ENCODE assay signal across 25 cellular contexts in genomic region chr20:22927537-22927936, GRCh38.
"Had no signal": no experiment of that assay in that cellular context is flagged by ENCODE, and none has a peak within 500 bp of the region (broad histone marks: within the 10 kb centered on the region; RNA-seq: fewer than 3 reads in every experiment).

No MANE protein-coding gene starts in this region.

- H3K27ac Mint-ChIP-seq: naive thymus-derived CD4-positive, alpha-beta T cell; natural killer cell; nephron; stimulated activated effector memory CD8-positive, alpha-beta T cell treated with anti-CD3 and anti-CD28 coated beads, Interleukin-12 subunit alpha, Interleukin-12 subunit beta, amount 100 ng/mL, for 72 hours; stimulated activated naive B cell treated with anti-CD40 and anti-IgM and Interleukin-4, amounts not matched to agents 10 μg/mL and 1 μg/mL and 100 μg/mL, for 72 hours; stimulated activated naive CD8-positive, alpha-beta T cell treated with anti-CD3 and anti-CD28 coated beads, Interleukin-15, Interleukin-2, amounts not matched to agents 100 ng/mL and 50 ng/mL, for 24 hours; type B pancreatic cell had no signal

- H3K4me3 Mint-ChIP-seq: naive thymus-derived CD4-positive, alpha-beta T cell; natural killer cell; nephron; neural crest cell; stimulated activated effector memory CD8-positive, alpha-beta T cell treated with anti-CD3 and anti-CD28 coated beads, Interleukin-12 subunit alpha, Interleukin-12 subunit beta, amount 100 ng/mL, for 72 hours; stimulated activated naive B cell treated with anti-CD40 and anti-IgM and Interleukin-4, amounts not matched to agents 10 μg/mL and 1 μg/mL and 100 μg/mL, for 72 hours; stimulated activated naive CD8-positive, alpha-beta T cell treated with anti-CD3 and anti-CD28 coated beads, Interleukin-15, Interleukin-2, amounts not matched to agents 100 ng/mL and 50 ng/mL, for 24 hours; type B pancreatic cell had no signal

- H3K9me3 Mint-ChIP-seq: nephron; neural crest cell; stimulated activated naive CD8-positive, alpha-beta T cell treated with anti-CD3 and anti-CD28 coated beads, Interleukin-15, Interleukin-2, amounts not matched to agents 100 ng/mL and 50 ng/mL, for 24 hours; type B pancreatic cell had no signal

- DNase-seq: naive thymus-derived CD4-positive, alpha-beta T cell; natural killer cell; nucleus accumbens; pancreas; right cardiac atrium; right lobe of liver; sigmoid colon; small intestine; stimulated activated CD4-positive, alpha-beta T cell treated with anti-CD3 and anti-CD28 coated beads, Interleukin-15, amount 100 ng/mL, for 24 hours; stimulated activated CD4-positive, alpha-beta T cell treated with anti-CD3 and anti-CD28 coated beads, Interleukin-2, amount 100 ng/mL, for 24 hours; stimulated activated CD4-positive, alpha-beta T cell treated with anti-CD3 and anti-CD28 coated beads, Interleukin-2, amount 100 ng/mL, for 48 hours; stimulated activated CD4-positive, alpha-beta T cell treated with anti-CD3 and anti-CD28 coated beads, Interleukin-4, amount 100 ng/mL, for 24 hours; stimulated activated naive B cell treated with anti-CD40 and anti-IgM and Interleukin-4, amounts not matched to agents 10 μg/mL and 1 μg/mL and 100 μg/mL, for 72 hours; stimulated activated naive CD4-positive, alpha-beta T cell treated with Interleukin-2 at 50 U/mL for 16 hours; stomach; testis; tibial artery; transverse colon; upper lobe of right lung; uterus had no signal

- H3K4me1 Mint-ChIP-seq: naive thymus-derived CD4-positive, alpha-beta T cell; natural killer cell; neural crest cell; stimulated activated effector memory CD8-positive, alpha-beta T cell treated with anti-CD3 and anti-CD28 coated beads, Interleukin-12 subunit alpha, Interleukin-12 subunit beta, amount 100 ng/mL, for 72 hours had no signal

- H3K36me3 Mint-ChIP-seq: naive thymus-derived CD4-positive, alpha-beta T cell; natural killer cell; stimulated activated effector memory CD8-positive, alpha-beta T cell treated with anti-CD3 and anti-CD28 coated beads, Interleukin-12 subunit alpha, Interleukin-12 subunit beta, amount 100 ng/mL, for 72 hours; stimulated activated naive B cell treated with anti-CD40 and anti-IgM and Interleukin-4, amounts not matched to agents 10 μg/mL and 1 μg/mL and 100 μg/mL, for 72 hours; type B pancreatic cell had no signal
